In the genomic region with DNA sequence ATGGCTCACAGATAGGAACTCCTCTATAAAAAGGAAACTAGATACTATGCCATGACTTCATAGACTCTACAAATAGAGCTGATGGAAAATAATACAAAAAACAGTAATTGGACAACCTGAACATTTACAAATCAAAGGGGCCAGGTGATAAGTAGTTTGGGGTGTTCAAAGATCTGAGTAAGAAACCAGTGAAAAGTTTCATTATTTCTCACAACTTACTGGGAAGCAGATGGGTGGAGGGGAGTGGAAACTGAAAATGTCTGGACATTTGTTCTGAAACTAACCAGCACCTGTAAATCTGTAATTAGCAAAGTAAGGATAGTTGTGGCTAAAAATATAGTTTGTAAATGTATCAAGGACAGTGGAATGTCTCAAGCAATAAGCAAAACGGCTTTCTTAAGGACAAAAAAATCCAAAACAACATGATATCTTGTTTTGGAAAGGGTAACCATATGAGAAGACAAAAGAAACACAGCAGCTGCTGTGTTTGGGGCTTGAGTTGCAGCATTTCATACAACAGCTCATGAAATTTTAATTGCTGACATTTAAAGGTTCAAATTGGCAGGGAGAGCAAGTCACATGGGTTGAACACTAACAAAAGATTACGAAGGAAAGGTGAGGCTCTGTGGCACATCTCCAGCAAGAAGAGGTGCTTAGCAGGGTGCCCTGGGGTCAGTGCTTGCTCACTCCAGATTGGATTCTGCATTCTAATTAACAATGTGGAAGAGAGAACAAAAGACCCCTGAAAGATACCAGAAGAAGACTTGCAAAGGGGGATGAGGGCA, we compare ENCODE assay signal across 14 cellular contexts. TPM values are rescaled to one million over a fixed set of nuclear protein-coding genes. Genes with fewer than 3 reads are reported as not detected.
A peak's percentile ranks its signal among the peaks of the same experiment; 100 is the strongest.
DNase-seq lines count a peak whose midpoint lies in the region; ATAC-seq, FAIRE-seq and TF ChIP-seq lines count a peak whose summit lies in the region.
"Had no signal": no experiment of that assay in that cellular context is flagged by ENCODE, and none has a peak within 500 bp of the region (broad histone marks: within the 10 kb centered on the region; RNA-seq: fewer than 3 reads in every experiment).

No MANE protein-coding gene starts in this region.

- no peak overlapping the region for H3K4me3 ChIP-seq in fibroblast of villous mesenchyme (ENCODE audit: low read depth, low read length)
- no peak overlapping the region for H3K4me3 ChIP-seq in small intestine (ENCODE audit: low read depth in 1 of 2, low read length in 2 of 2)
- H3K4me3 ChIP-seq: stomach had no signal

- FAIRE-seq in small intestine (lab: Jason Lieb, UNC), result no peak
- FAIRE-seq: keratinocyte had no signal

- H3K27me3 ChIP-seq in small intestine (ENCODE audit: control insufficient read depth in 2 of 2, insufficient read depth in 2 of 2, low read length in 2 of 2), result no peaks in the 10 kb centered on the region
- H3K27me3 ChIP-seq in foreskin keratinocyte, result peaks cover 2% of the 10 kb centered on the region
- H3K27me3 ChIP-seq: stomach had no signal

- 13 to 41% (median 22%) methylated on average over 2 of the region's 2 CpGs for WGBS in small intestine, 3 donors

- H3K4me1 ChIP-seq in small intestine (ENCODE audit: control insufficient read depth in 2 of 2, insufficient read depth in 1 of 2, low read depth in 1 of 2, low read length in 1 of 2) (no peaks in the 10 kb centered on the region), foreskin keratinocyte (peaks cover 8% of the 10 kb centered on the region)

- H3K27ac ChIP-seq in small intestine (ENCODE audit: low read depth in 1 of 2, low read length in 1 of 2) (no peak overlapping the region), foreskin keratinocyte (no peak overlapping the region)
- H3K27ac ChIP-seq: stomach had no signal

- peak; percentile 52 for DNase-seq in DMS 273 (lab: John Stamatoyannopoulos, UW; ENCODE audit: unreplicated experiment)
- DNase-seq in NCI-H2029 (lab: John Stamatoyannopoulos, UW), result peak; percentile 23
- peak; percentile 55 for DNase-seq in fibroblast of villous mesenchyme (ENCODE audit: low read depth)
- no peak for DNase-seq in NCI-H524 treated with DMSO at 0.1 percent for 48 hours (lab: John Stamatoyannopoulos, UW)
- DNase-seq in small intestine, result no peak
- DNase-seq in foreskin keratinocyte, result no peak
- DNase-seq: activated CD4-positive, alpha-beta T cell treated with anti-CD3 and anti-CD28 coated beads for 4 hours; activated effector memory CD4-positive, alpha-beta T cell treated with Interleukin-2 at 50 U/mL for 16 hours; central memory CD4-positive, alpha-beta T cell; GDM1; stomach had no signal

- H3K36me3 ChIP-seq in small intestine (ENCODE audit: control insufficient read depth in 2 of 2, insufficient read depth in 2 of 2, low read length in 2 of 2), result no peaks in the 10 kb centered on the region
- H3K36me3 ChIP-seq: stomach had no signal

- TF ChIP-seq CTCF in fibroblast of villous mesenchyme (IDR thresholded peaks at IDR 0.05; ENCODE audit: insufficient read depth, low read depth, low read length) (no peak), foreskin keratinocyte (conservative IDR thresholded peaks at IDR 0.05) (no peak)

- peak; percentile 45 for ATAC-seq in GM21381 (IDR thresholded peaks at IDR 0.05; ENCODE audit: unreplicated experiment)
- no peak for ATAC-seq in GM19467 (IDR thresholded peaks at IDR 0.05; ENCODE audit: unreplicated experiment)
- no peak for ATAC-seq in foreskin keratinocyte

- no peaks in the 10 kb centered on the region for H3K9me3 ChIP-seq in small intestine (ENCODE audit: control insufficient read depth, low read depth)
- H3K9me3 ChIP-seq: stomach had no signal

RNA-seq across cellular contexts. Expression of gene THBS1, which starts 26.7 kb away (rescaled TPM):
- 7,420 and 8,241 TPM in 2 replicates for total RNA-seq in fibroblast of villous mesenchyme
- 10 to 100 TPM in 1 of 3 donors, 1 to 10 TPM in 2; 2.0 to 69.8 (median 3.5) TPM for polyA plus RNA-seq in small intestine
- total RNA-seq in foreskin keratinocyte, result 2,996 and 3,493 TPM in 2 replicates
- polyA plus RNA-seq in foreskin keratinocyte, result 253 and 366 TPM in 2 replicates

Comparison
In these comparisons a context has a peak if more than half of its experiments do, and no peak if none do; other contexts are left out.
1. DNase-seq: peak in DMS 273 (single experiment), NCI-H2029 (single experiment) and fibroblast of villous mesenchyme (single experiment); none in NCI-H524 treated with DMSO at 0.1 percent for 48 hours (single experiment), small intestine (single experiment) and foreskin keratinocyte (0 of 2).